8 cellular contexts compared by ENCODE assay signal in the genomic region with DNA sequence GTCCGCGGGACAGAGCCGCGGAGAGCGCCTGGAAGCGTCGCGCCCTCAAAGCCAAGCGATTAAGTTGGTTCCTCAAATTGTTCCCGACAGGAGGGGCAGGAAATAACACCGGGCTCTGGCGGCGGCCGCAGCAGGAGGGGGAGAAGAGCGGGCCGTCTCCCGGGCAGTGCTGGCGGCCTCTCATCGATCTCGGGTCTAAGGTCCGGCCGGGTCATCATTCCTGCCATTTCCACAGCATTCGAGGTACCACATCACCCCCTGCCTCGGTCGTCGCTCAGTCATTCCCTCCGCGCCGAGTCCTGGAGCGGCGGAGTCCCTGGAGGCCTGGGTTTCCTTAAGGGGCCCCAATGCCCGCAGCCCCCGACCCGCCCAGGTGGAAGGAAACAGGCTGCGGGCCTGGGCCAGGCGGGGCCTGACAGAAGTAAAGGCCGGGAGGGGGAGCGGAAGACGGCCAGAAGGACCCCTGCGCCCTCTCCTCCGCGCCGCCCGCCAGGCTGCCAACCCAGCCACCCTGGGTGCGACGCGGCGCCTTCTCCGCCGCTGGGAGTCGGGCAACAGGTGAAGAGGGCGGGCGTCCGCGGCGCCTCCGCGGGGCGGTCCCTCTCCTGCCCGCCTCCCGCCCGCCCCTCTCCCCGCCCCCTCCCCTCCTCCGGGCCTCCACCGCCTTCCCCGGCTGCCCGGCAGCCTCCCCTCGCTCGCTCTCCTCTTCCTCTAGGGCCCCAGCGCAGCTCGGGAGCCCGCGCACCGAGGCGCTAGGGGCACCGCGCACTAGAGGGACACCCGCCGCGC. TPM values are rescaled to one million over a fixed set of nuclear protein-coding genes. Genes with fewer than 3 reads are reported as not detected.
DNase-seq lines count a peak whose midpoint lies in the region; ATAC-seq and TF ChIP-seq lines count a peak whose summit lies in the region.

A gene with protein sequence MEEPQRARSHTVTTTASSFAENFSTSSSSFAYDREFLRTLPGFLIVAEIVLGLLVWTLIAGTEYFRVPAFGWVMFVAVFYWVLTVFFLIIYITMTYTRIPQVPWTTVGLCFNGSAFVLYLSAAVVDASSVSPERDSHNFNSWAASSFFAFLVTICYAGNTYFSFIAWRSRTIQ (plus strand): TSS at position 654 of the 789 bp plus-strand sequence. CDS start 293 bp downstream, outside the sequence.

- peak; percentile 63 for DNase-seq in NCI-H345 (lab: John Stamatoyannopoulos, UW)
- DNase-seq in NCI-H345 treated with DMSO at 0.1 percent for 48 hours (lab: John Stamatoyannopoulos, UW; ENCODE audit: unreplicated experiment), result no peak
- DNase-seq in HuH-7 (ENCODE audit: low spot score), result peak; percentile 94
- DNase-seq in SK-MEL-5 (ENCODE audit: low read depth, low spot score), result peak; percentile 55
- DNase-seq in activated naive CD4-positive, alpha-beta T cell treated with anti-CD3 and anti-CD28 coated beads, Interleukin-2, amount 50 U/mL, for 16 hours, result peak; percentile 72
- DNase-seq in heart right ventricle, result peak; percentile 63 to 68
- DNase-seq in retinal pigment epithelial cell (ENCODE audit: low read depth), result no peak

- H3K36me3 ChIP-seq in heart right ventricle, result no peaks in the 10 kb centered on the region

- H3K27me3 ChIP-seq in heart right ventricle, result peaks cover 0 to 30% (median 0%) of the 10 kb centered on the region in 7 donors

- H3K4me3 ChIP-seq in heart right ventricle (peak within 1 kb of the TSS; percentile 47 to 80 (median 68)), retinal pigment epithelial cell (ENCODE audit: low read length) (peak within 1 kb of the TSS; percentile 73)

- H3K27ac ChIP-seq in heart right ventricle, result peak within 1 kb of the TSS; percentile 77 to 96 (median 87)

- H3K4me1 ChIP-seq in heart right ventricle, result peaks cover 0 to 28% (median 12%) of the 10 kb centered on the region in 9 donors

- ATAC-seq in heart right ventricle, result peak; percentile 80 to 90 (median 87)
- ATAC-seq in HG03457 (IDR thresholded peaks at IDR 0.05; ENCODE audit: unreplicated experiment), result no peak

- in situ Hi-C loops in SK-MEL-5 (cut with HindIII; ENCODE audit: low pct_unique_long_range_greater_than_20kb, low sequenced_read_pairs), result no loop called here

- intact Hi-C loops in heart right ventricle (cut with DNase I), result loop anchor here in 5 of 10 donors (1.0 to 5.0 kb wide), 6 partner anchors 35 to 61 kb away; no protein-coding TSS in a partner anchor

- TF ChIP-seq CTCF in heart right ventricle (IDR thresholded peaks at IDR 0.05) (no peak), retinal pigment epithelial cell (conservative IDR thresholded peaks at IDR 0.05; ENCODE audit: low read depth, low read length) (no peak)

- 1 to 2% methylated on average over 55 to 74 of the region's 80 CpGs for WGBS in heart right ventricle, 2 donors

- H3K9me3 ChIP-seq in heart right ventricle, result peaks cover 0 to 17% (median 10%) of the 10 kb centered on the region in 11 donors

RNA-seq across cellular contexts. Expression of the gene that starts here (rescaled TPM):
- 8.2 and 11.2 TPM in 2 replicates for total RNA-seq in SK-MEL-5 (2014; rRNA removed; shearing (Covaris generic))
- polyA plus RNA-seq in SK-MEL-5 (2015; cell fraction: cytosol; rRNA removed), result 42.7 and 45.7 TPM in 2 replicates
- polyA plus RNA-seq in SK-MEL-5 (2015; cell fraction: nucleus; rRNA removed), result 2.5 and 8.3 TPM in 2 replicates
- total RNA-seq in heart right ventricle, result 1 to 10 TPM; 2.1 to 6.9 (median 3.4) TPM
- polyA plus RNA-seq in heart right ventricle, result 1 to 10 TPM; 8.3 to 8.4 TPM

Comparison
In these comparisons a context has a peak if more than half of its experiments do, and no peak if none do; other contexts are left out.
1. DNase-seq: peak in NCI-H345 (single experiment), HuH-7 (single experiment), SK-MEL-5 (single experiment), activated naive CD4-positive, alpha-beta T cell treated with anti-CD3 and anti-CD28 coated beads, Interleukin-2, amount 50 U/mL, for 16 hours (single experiment) and heart right ventricle (2 of 2); none in NCI-H345 treated with DMSO at 0.1 percent for 48 hours (single experiment) and retinal pigment epithelial cell (single experiment).